Comparison of ENCODE assay signal across 17 cellular contexts in the genomic region with DNA sequence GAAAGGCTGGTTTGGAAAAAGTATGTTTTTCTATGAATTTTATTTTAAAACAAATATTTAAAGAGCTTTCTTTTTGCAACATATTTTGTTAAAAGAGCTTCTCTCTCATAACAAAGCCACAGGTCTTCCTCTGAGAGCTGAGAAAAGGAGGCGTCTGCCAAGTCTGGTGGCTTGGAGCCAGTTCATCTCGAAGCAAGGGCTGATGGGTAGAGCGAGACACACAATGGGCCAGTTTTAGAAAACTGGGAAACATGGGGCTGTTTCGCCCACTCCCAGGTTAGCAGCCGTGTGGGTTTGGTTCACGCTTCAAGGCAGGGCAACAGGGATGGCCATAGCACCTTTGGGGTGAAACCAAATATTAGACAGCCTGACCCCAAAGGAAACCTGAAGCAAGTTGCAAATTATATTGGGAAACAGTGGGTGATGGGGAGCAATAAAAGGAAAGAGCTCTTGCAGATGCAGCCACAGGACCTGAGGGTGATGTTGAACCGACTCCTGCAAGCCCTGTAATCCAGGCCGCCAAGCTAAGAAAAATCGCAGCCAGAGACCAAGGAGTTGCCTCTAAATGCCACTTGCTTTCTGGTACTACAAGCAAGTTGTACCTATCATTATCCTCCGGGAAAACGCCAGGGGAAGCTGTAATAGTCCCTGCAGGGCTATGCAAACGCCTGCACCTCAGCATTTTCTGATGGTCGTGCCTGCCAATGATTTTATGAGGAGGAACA.
DNase-seq lines count a peak whose midpoint lies in the region; ATAC-seq, FAIRE-seq and TF ChIP-seq lines count a peak whose summit lies in the region.
"Had no signal": no experiment of that assay in that cellular context is flagged by ENCODE, and none has a peak within 500 bp of the region (broad histone marks: within the 10 kb centered on the region; RNA-seq: fewer than 3 reads in every experiment).

No MANE protein-coding gene starts in this region.

- no peak for FAIRE-seq in HepG2 (lab: Jason Lieb, UNC)
- FAIRE-seq: D721Med, urothelium cell line had no signal

- H3K36me3 ChIP-seq in right lobe of liver (no peaks in the 10 kb centered on the region), HepG2 (replicated peaks in 1 of 2; ENCODE audit: control insufficient read depth in 1 of 2, insufficient read depth in 2 of 2, low read length in 2 of 2) (no peaks in the 10 kb centered on the region), osteoblast (ENCODE audit: insufficient read depth, low read length) (no peaks in the 10 kb centered on the region), aorta (ENCODE audit: control insufficient read depth in 1 of 2, insufficient read depth in 2 of 2, low read length in 1 of 2) (no peaks in the 10 kb centered on the region)

- no peak for TF ChIP-seq EP300 in HepG2 (IDR thresholded peaks at IDR 0.05; ENCODE audit: low read depth in 2 of 2, low read length in 2 of 2)
- no peak for TF ChIP-seq EP300 in HepG2 (CRISPR knock-in tag; IDR thresholded peaks at IDR 0.05; ENCODE audit: borderline replicate concordance)

- TF ChIP-seq CTCF in right lobe of liver (IDR thresholded peaks at IDR 0.05) (no peak), HepG2 (CRISPR knock-in tag; IDR thresholded peaks at IDR 0.05) (no peak), osteoblast (IDR thresholded peaks at IDR 0.05; ENCODE audit: extremely low read depth, low read depth, low read length) (no peak), HFFc6 (IDR thresholded peaks at IDR 0.05) (no peak)

- H3K27me3 Mint-ChIP-seq in HFFc6 (ENCODE audit: insufficient read depth) = no peaks in the 10 kb centered on the region

- H3K4me1 Mint-ChIP-seq in HFFc6 (ENCODE audit: low read depth) = peaks cover 20% of the 10 kb centered on the region
- H3K4me1 Mint-ChIP-seq: activated naive CD4-positive, alpha-beta T cell treated with anti-CD3 and anti-CD28 coated beads, Interleukin-2, amount 10 ng/mL, durations not matched to agents 7 days and 5 days had no signal

- H3K79me2 ChIP-seq in HepG2 (ENCODE audit: insufficient read depth, low read length) = no peaks in the 10 kb centered on the region
- H3K79me2 ChIP-seq in osteoblast (ENCODE audit: insufficient read depth, low read length) = no peaks in the 10 kb centered on the region

- 75% methylated on average over 8 of the region's 13 CpGs for WGBS in right lobe of liver (ENCODE audit: insufficient coverage, low coverage, low lambda C conversion rate, missing lambda C conversion rate)
- WGBS in HepG2 (ENCODE audit: low lambda C conversion rate) = 35% methylated on average over 13 of the region's 13 CpGs
- 48 to 50% methylated on average over 13 of the region's 13 CpGs for WGBS in aorta, 2 donors

- DNase-seq in right lobe of liver (peak in 2 of 3 donors; percentile 35 to 53), HepG2 (ENCODE audit: low spot score) (no peak), cardiac septum (ENCODE audit: low spot score) (peak; percentile 87), osteoblast (ENCODE audit: insufficient read length, low spot score, missing footprints) (no peak), aorta (peak; percentile 82 to 83), HFFc6 (no peak)
- DNase-seq: activated CD4-positive, alpha-beta T cell treated with anti-CD3 and anti-CD28 coated beads, Interleukin-2, amount 50 U/mL, for 4 hours; activated naive CD4-positive, alpha-beta T cell treated with anti-CD3 and anti-CD28 coated beads, Interleukin-2, amount 10 ng/mL, durations not matched to agents 7 days and 5 days; effector memory CD8-positive, alpha-beta T cell; T-helper 9 cell had no signal

- peak in 2 of 4 donors; percentile 16 to 31 for ATAC-seq in right lobe of liver
- ATAC-seq in HepG2 = no peak
- peak; percentile 67 for ATAC-seq in aorta (ENCODE audit: low FRiP score)
- no peak for ATAC-seq in HG02870 (IDR thresholded peaks at IDR 0.05; ENCODE audit: unreplicated experiment)
- no peak for ATAC-seq in HG03139 (IDR thresholded peaks at IDR 0.05; ENCODE audit: unreplicated experiment)
- ATAC-seq: effector memory CD8-positive, alpha-beta T cell; Panc1 had no signal

- H3K9ac ChIP-seq in HepG2 (ENCODE audit: insufficient read depth, low read depth, low read length) = no peak overlapping the region

- peaks cover 0 to 4% (median 0%) of the 10 kb centered on the region in 4 donors for H3K4me1 ChIP-seq in right lobe of liver
- H3K4me1 ChIP-seq in HepG2 (ENCODE audit: insufficient read depth, low read length) = no peaks in the 10 kb centered on the region
- H3K4me1 ChIP-seq in osteoblast (ENCODE audit: insufficient read depth, low read length) = peaks cover 41% of the 10 kb centered on the region
- H3K4me1 ChIP-seq in aorta (ENCODE audit: control insufficient read depth in 1 of 2, insufficient read depth in 2 of 2, low read length in 2 of 2) = peaks cover 5 to 6% of the 10 kb centered on the region in 2 donors

- H4K20me1 ChIP-seq in HepG2 (ENCODE audit: insufficient read depth, low read length) = no peaks in the 10 kb centered on the region
- no peaks in the 10 kb centered on the region for H4K20me1 ChIP-seq in osteoblast (ENCODE audit: insufficient read depth, low read length)

- H2AFZ ChIP-seq in HepG2 (ENCODE audit: low read length) = no peak overlapping the region
- H2AFZ ChIP-seq in osteoblast (ENCODE audit: low read length) = peak overlapping the region; percentile 8

- no peak for TF ChIP-seq RAD21 in HepG2 (CRISPR knock-in tag; IDR thresholded peaks at IDR 0.05)

- no peaks in the 10 kb centered on the region for H3K9me3 ChIP-seq in right lobe of liver
- peaks cover 21% of the 10 kb centered on the region for H3K9me3 ChIP-seq in HepG2 (ENCODE audit: low read length)
- H3K9me3 ChIP-seq in osteoblast (ENCODE audit: low read depth, low read length) = peaks cover 3% of the 10 kb centered on the region
- H3K9me3 ChIP-seq in aorta (ENCODE audit: control insufficient read depth, low read length) = peaks cover 1% of the 10 kb centered on the region

- H3K27ac ChIP-seq in right lobe of liver (no peak overlapping the region), HepG2 (ENCODE audit: extremely low read length, insufficient read depth, low read length) (no peak overlapping the region), osteoblast (ENCODE audit: low read depth, low read length) (peak overlapping the region; percentile 40), aorta (ENCODE audit: low read depth in 1 of 2, low read length in 2 of 2) (no peak overlapping the region)
- H3K27ac ChIP-seq: HL-60 had no signal

- CTCF ChIA-PET in HepG2 (lab: Yijun Ruan, JAX; ENCODE audit: low intra/inter-chr PET ratio, low total read pairs) = no interaction called here

- POLR2A ChIA-PET in HepG2 (lab: Yijun Ruan, JAX) = no interaction called here

- no peak overlapping the region for H3K4me3 Mint-ChIP-seq in HFFc6
- H3K4me3 Mint-ChIP-seq: activated naive CD4-positive, alpha-beta T cell treated with anti-CD3 and anti-CD28 coated beads, Interleukin-2, amount 10 ng/mL, durations not matched to agents 7 days and 5 days; effector memory CD8-positive, alpha-beta T cell; mesothelial cell of epicardium had no signal

- peaks cover 27% of the 10 kb centered on the region for H3K36me3 Mint-ChIP-seq in HFFc6 (ENCODE audit: low read depth)
- H3K36me3 Mint-ChIP-seq: activated naive CD4-positive, alpha-beta T cell treated with anti-CD3 and anti-CD28 coated beads, Interleukin-2, amount 10 ng/mL, durations not matched to agents 7 days and 5 days had no signal

- BruUV-seq in HepG2 (replicated peaks; lab: Mats Ljungman, UMichigan) = no TSS peak

- H3K4me3 ChIP-seq in right lobe of liver (no peak overlapping the region), HepG2 (replicated peaks in 1 of 3; ENCODE audit: insufficient read depth in 1 of 3, low read depth in 2 of 3, low read length in 3 of 3) (no peak overlapping the region), osteoblast (ENCODE audit: insufficient read depth, low read length) (no peak overlapping the region), aorta (ENCODE audit: low read length in 2 of 2) (no peak overlapping the region)

- no peaks in the 10 kb centered on the region for H3K27me3 ChIP-seq in right lobe of liver
- no peaks in the 10 kb centered on the region for H3K27me3 ChIP-seq in HepG2 (ENCODE audit: control insufficient read depth in 1 of 2, insufficient read depth in 2 of 2, low read length in 2 of 2)
- H3K27me3 ChIP-seq in osteoblast (ENCODE audit: insufficient read depth, low read length) = no peaks in the 10 kb centered on the region
- H3K27me3 ChIP-seq in aorta (ENCODE audit: control insufficient read depth in 1 of 2, insufficient read depth in 2 of 2, low read length in 1 of 2) = no peaks in the 10 kb centered on the region

- intact Hi-C loops in right lobe of liver (cut with DNase I) = no loop called here
- intact Hi-C loops in HepG2 (cut with micrococcal nuclease; ENCODE audit: unreplicated experiment) = no loop called here
- intact Hi-C loops in cardiac septum (cut with DNase I) = no loop called here
- intact Hi-C loops in aorta (cut with DNase I) = no loop called here

- peaks cover 28% of the 10 kb centered on the region for H3K9me3 Mint-ChIP-seq in HFFc6

- H3K27ac Mint-ChIP-seq in HFFc6 = no peak overlapping the region
- H3K27ac Mint-ChIP-seq: activated naive CD4-positive, alpha-beta T cell treated with anti-CD3 and anti-CD28 coated beads, Interleukin-2, amount 10 ng/mL, durations not matched to agents 7 days and 5 days; effector memory CD8-positive, alpha-beta T cell; mesothelial cell of epicardium had no signal

- TF ChIP-seq POLR2A in right lobe of liver (IDR thresholded peaks at IDR 0.05) (no peak), HepG2 (IDR thresholded peaks at IDR 0.05; ENCODE audit: insufficient read depth in 1 of 2, low read depth in 2 of 2, low read length in 2 of 2) (no peak)

- in situ Hi-C loops in HepG2 (cut with HindIII; ENCODE audit: extremely low pct_ligation_motif_present, low pct_unique_long_range_greater_than_20kb) = no loop called here

- no peak overlapping the region for H3K4me2 ChIP-seq in HepG2 (ENCODE audit: low read depth, low read length)
- no peak overlapping the region for H3K4me2 ChIP-seq in osteoblast (ENCODE audit: insufficient read depth, low read length)

TF ChIP-seq in HepG2, 621 proteins besides CTCF, POLR2A, EP300 and RAD21 (continues in another document):
- TF ChIP-seq NR2C2 (CRISPR knock-in tag; IDR thresholded peaks at IDR 0.05; ENCODE audit: borderline replicate concordance) (no peak), SKIL (CRISPR knock-in tag; IDR thresholded peaks at IDR 0.05; ENCODE audit: borderline replicate concordance) (no peak)

Comparison
In these comparisons a context has a peak if more than half of its experiments do, and no peak if none do; other contexts are left out.
1. DNase-seq: peak in right lobe of liver (2 of 3), cardiac septum (single experiment) and aorta (2 of 2); none in HepG2 (single experiment), osteoblast (single experiment) and HFFc6 (single experiment).